ENCODE assay signal across 22 cellular contexts in the genomic region with DNA sequence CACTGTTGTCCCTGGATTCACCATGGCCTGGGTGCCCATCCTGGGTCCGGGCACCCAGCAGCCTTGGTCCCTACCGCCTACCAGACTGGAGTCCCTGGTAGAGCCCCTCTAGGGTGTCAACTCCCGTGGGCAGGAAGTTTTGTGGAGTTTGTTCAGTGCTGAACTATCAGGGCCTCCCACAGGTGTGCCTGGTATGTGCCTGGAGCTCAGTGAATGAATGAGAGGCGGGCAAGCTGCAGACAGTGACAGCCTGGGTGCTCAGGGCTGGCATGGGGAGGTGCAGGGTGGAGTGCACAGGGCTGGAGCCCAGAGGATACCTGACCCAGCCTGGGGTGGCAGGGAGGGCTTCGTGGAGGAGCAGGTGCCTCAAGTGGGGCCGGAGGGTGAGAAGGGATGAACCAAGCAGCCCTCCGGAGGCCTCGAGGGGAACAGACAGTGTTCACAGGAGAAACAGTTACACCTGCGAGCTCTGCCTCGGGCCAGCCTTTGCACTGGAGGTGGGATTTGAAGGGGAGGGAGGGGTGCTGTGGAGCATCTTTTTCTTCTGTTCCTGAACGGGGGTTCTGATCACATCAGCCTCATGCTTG. TPM values are rescaled to one million over a fixed set of nuclear protein-coding genes. Genes with fewer than 3 reads are reported as not detected.
DNase-seq lines count a peak whose midpoint lies in the region; ATAC-seq and TF ChIP-seq lines count a peak whose summit lies in the region.
"Had no signal": no experiment of that assay in that cellular context is flagged by ENCODE, and none has a peak within 500 bp of the region (broad histone marks: within the 10 kb centered on the region; RNA-seq: fewer than 3 reads in every experiment).

No MANE protein-coding gene starts in this region.

- H3K36me3 Mint-ChIP-seq in progenitor cell of endocrine pancreas (ENCODE audit: insufficient read depth): peaks cover 6% of the 10 kb centered on the region
- no peaks in the 10 kb centered on the region for H3K36me3 Mint-ChIP-seq in activated naive CD4-positive, alpha-beta T cell treated with anti-CD3 and anti-CD28 coated beads, Interleukin-2, amount 10 ng/mL, durations not matched to agents 7 days and 5 days

- WGBS in aorta, 2 donors: 85 to 87% methylated on average over 11 of the region's 11 CpGs

- peak overlapping the region; percentile 42; the same call in 1 of the 2 replicates for H3K4me3 ChIP-seq in PC-9
- no peak overlapping the region for H3K4me3 ChIP-seq in aorta (ENCODE audit: low read length in 2 of 2)
- H3K4me3 ChIP-seq: cardiac muscle cell, dorsolateral prefrontal cortex, tibial artery had no signal

- H3K36me3 ChIP-seq in PC-9 (ENCODE audit: low read depth) (no peaks in the 10 kb centered on the region), aorta (ENCODE audit: control insufficient read depth in 1 of 2, insufficient read depth in 2 of 2, low read length in 1 of 2) (no peaks in the 10 kb centered on the region)
- H3K36me3 ChIP-seq: cardiac muscle cell had no signal

- peaks cover 32% of the 10 kb centered on the region; the same call in 1 of the 2 replicates for H3F3A ChIP-seq in PC-9 (ENCODE audit: insufficient read depth, low read depth)

- no peaks in the 10 kb centered on the region for H3K27me3 ChIP-seq in PC-9 (ENCODE audit: insufficient read depth, low read depth)
- H3K27me3 ChIP-seq in aorta (ENCODE audit: control insufficient read depth in 1 of 2, insufficient read depth in 2 of 2, low read length in 1 of 2): no peaks in the 10 kb centered on the region
- H3K27me3 ChIP-seq: cardiac muscle cell, dorsolateral prefrontal cortex, tibial artery had no signal

- H2AFZ ChIP-seq in PC-9: no peak overlapping the region

- H3K27ac Mint-ChIP-seq in progenitor cell of endocrine pancreas: peak overlapping the region; percentile 59
- no peak overlapping the region for H3K27ac Mint-ChIP-seq in activated naive CD4-positive, alpha-beta T cell treated with anti-CD3 and anti-CD28 coated beads, Interleukin-2, amount 10 ng/mL, durations not matched to agents 7 days and 5 days
- H3K27ac Mint-ChIP-seq: activated CD8-positive, alpha-beta T cell treated with anti-CD3 and anti-CD28 coated beads for 36 hours; stimulated activated effector memory CD8-positive, alpha-beta T cell treated with anti-CD3 and anti-CD28 coated beads, Interleukin-12 subunit alpha, Interleukin-12 subunit beta, amount 100 ng/mL, for 72 hours; T-cell had no signal

- peaks cover 54% of the 10 kb centered on the region for H4K20me1 ChIP-seq in PC-9 (ENCODE audit: insufficient read depth)

- no peaks in the 10 kb centered on the region for H3K9me3 Mint-ChIP-seq in progenitor cell of endocrine pancreas (ENCODE audit: low read depth)
- H3K9me3 Mint-ChIP-seq in activated naive CD4-positive, alpha-beta T cell treated with anti-CD3 and anti-CD28 coated beads, Interleukin-2, amount 10 ng/mL, durations not matched to agents 7 days and 5 days: no peaks in the 10 kb centered on the region
- H3K9me3 Mint-ChIP-seq: activated CD8-positive, alpha-beta T cell treated with anti-CD3 and anti-CD28 coated beads for 36 hours; stimulated activated effector memory CD8-positive, alpha-beta T cell treated with anti-CD3 and anti-CD28 coated beads, Interleukin-12 subunit alpha, Interleukin-12 subunit beta, amount 100 ng/mL, for 72 hours; T-cell had no signal

- H3K4me2 ChIP-seq in PC-9: peak overlapping the region; percentile 74

- H3K4me1 ChIP-seq in PC-9 (replicated peaks; ENCODE audit: insufficient read depth) (peaks cover 43% of the 10 kb centered on the region), aorta (ENCODE audit: control insufficient read depth in 1 of 2, insufficient read depth in 2 of 2, low read length in 2 of 2) (no peaks in the 10 kb centered on the region)

- ATAC-seq in esophagus mucosa (peak; percentile 62), aorta (ENCODE audit: low FRiP score) (no peak), GM18907 (IDR thresholded peaks at IDR 0.05; ENCODE audit: unreplicated experiment) (no peak)
- ATAC-seq: activated CD8-positive, alpha-beta T cell treated with anti-CD3 and anti-CD28 coated beads for 36 hours; stimulated activated effector memory CD8-positive, alpha-beta T cell treated with anti-CD3 and anti-CD28 coated beads, Interleukin-12 subunit alpha, Interleukin-12 subunit beta, amount 100 ng/mL, for 72 hours; T-cell had no signal

- peaks cover 49% of the 10 kb centered on the region for H3K4me1 Mint-ChIP-seq in progenitor cell of endocrine pancreas (ENCODE audit: low read depth)
- H3K4me1 Mint-ChIP-seq in activated naive CD4-positive, alpha-beta T cell treated with anti-CD3 and anti-CD28 coated beads, Interleukin-2, amount 10 ng/mL, durations not matched to agents 7 days and 5 days: peaks cover 17% of the 10 kb centered on the region

- intact Hi-C loops in PC-9 (cut with micrococcal nuclease; ENCODE audit: unreplicated experiment): no loop called here
- intact Hi-C loops in aorta (cut with DNase I): no loop called here

- no peak for DNase-seq in PC-9
- no peak for DNase-seq in progenitor cell of endocrine pancreas (ENCODE audit: low spot score, unreplicated experiment)
- DNase-seq in NCI-H1417 (lab: John Stamatoyannopoulos, UW): no peak
- DNase-seq in aorta: no peak
- DNase-seq in activated naive CD4-positive, alpha-beta T cell treated with anti-CD3 and anti-CD28 coated beads, Interleukin-2, amount 10 ng/mL, durations not matched to agents 7 days and 5 days: no peak
- DNase-seq: activated CD8-positive, alpha-beta T cell treated with anti-CD3 and anti-CD28 coated beads for 36 hours; CD4-positive, alpha-beta memory T cell; dorsolateral prefrontal cortex; glutamatergic neuron; NCI-H1092; NCI-H524; SHP77; T-cell; tibial artery had no signal

- no peaks in the 10 kb centered on the region for H3K27me3 Mint-ChIP-seq in progenitor cell of endocrine pancreas
- no peaks in the 10 kb centered on the region for H3K27me3 Mint-ChIP-seq in activated naive CD4-positive, alpha-beta T cell treated with anti-CD3 and anti-CD28 coated beads, Interleukin-2, amount 10 ng/mL, durations not matched to agents 7 days and 5 days
- H3K27me3 Mint-ChIP-seq: activated CD8-positive, alpha-beta T cell treated with anti-CD3 and anti-CD28 coated beads for 36 hours; CD4-positive, alpha-beta memory T cell; T-cell had no signal

- TF ChIP-seq CTCF in C4-2B (conservative IDR thresholded peaks at IDR 0.05) (no peak), PC-9 (conservative IDR thresholded peaks at IDR 0.05) (no peak), progenitor cell of endocrine pancreas (IDR thresholded peaks at IDR 0.05; ENCODE audit: unreplicated experiment) (no peak)

- peaks cover 86% of the 10 kb centered on the region for H3K79me2 ChIP-seq in PC-9 (ENCODE audit: low read depth)

- H3K9me3 ChIP-seq in PC-9 (ENCODE audit: insufficient read depth, low read depth) (no peaks in the 10 kb centered on the region), aorta (ENCODE audit: control insufficient read depth, low read length) (no peaks in the 10 kb centered on the region)
- H3K9me3 ChIP-seq: tibial artery had no signal

- no TSS peak for BruUV-seq in PC-9 (replicated peaks; lab: Mats Ljungman, UMichigan)

- H3K27ac ChIP-seq in C4-2B: peak overlapping the region; percentile 96
- peak overlapping the region; percentile 61 for H3K27ac ChIP-seq in PC-9
- no peak overlapping the region for H3K27ac ChIP-seq in aorta (ENCODE audit: low read depth in 1 of 2, low read length in 2 of 2)
- H3K27ac ChIP-seq: dorsolateral prefrontal cortex, tibial artery had no signal

- H3K4me3 Mint-ChIP-seq in progenitor cell of endocrine pancreas (ENCODE audit: low read depth): no peak overlapping the region
- H3K4me3 Mint-ChIP-seq in activated naive CD4-positive, alpha-beta T cell treated with anti-CD3 and anti-CD28 coated beads, Interleukin-2, amount 10 ng/mL, durations not matched to agents 7 days and 5 days: no peak overlapping the region
- H3K4me3 Mint-ChIP-seq: activated CD8-positive, alpha-beta T cell treated with anti-CD3 and anti-CD28 coated beads for 36 hours; CD4-positive, alpha-beta memory T cell; stimulated activated effector memory CD8-positive, alpha-beta T cell treated with anti-CD3 and anti-CD28 coated beads, Interleukin-12 subunit alpha, Interleukin-12 subunit beta, amount 100 ng/mL, for 72 hours; T-cell had no signal

- CTCF ChIA-PET in PC-9 (lab: Charles Lee): interaction anchor here (1.1 kb wide), 1 partner anchor 11 kb away, joined by 5 read pairs; no protein-coding TSS in a partner anchor
- CTCF ChIA-PET in activated naive CD4-positive, alpha-beta T cell treated with anti-CD3 and anti-CD28 coated beads, Interleukin-2, amount 10 ng/mL, durations not matched to agents 7 days and 5 days (lab: Charles Lee): no interaction called here

- POLR2A ChIA-PET in PC-9 (lab: Charles Lee; ENCODE audit: unreplicated experiment): interaction anchor here (0.6 kb wide), 1 partner anchor 15 kb away, joined by 4 read pairs; no protein-coding TSS in a partner anchor

- H3K9me2 ChIP-seq in PC-9 (ENCODE audit: insufficient read depth): no peaks in the 10 kb centered on the region

RNA-seq across cellular contexts. Expression of a gene that starts 29.6 kb away (rescaled TPM):
- total RNA-seq in PC-9 (2021): 77.8 and 90.2 TPM in 2 replicates
- total RNA-seq in esophagus mucosa: 40.8 TPM
- total RNA-seq in progenitor cell of endocrine pancreas: 73.9 and 75.8 TPM in 2 replicates
- 10 to 100 TPM; 15.9 to 22.2 TPM for total RNA-seq in aorta
- 10 to 100 TPM in 1 of 2 donors, 1 to 10 TPM in 1; 8.0 to 12.5 TPM for polyA plus RNA-seq in aorta

RNA-seq across cellular contexts. Expression of a gene that starts 41.6 kb away (rescaled TPM):
- total RNA-seq in PC-9 (2021) (22.7 and 23.2 TPM in 2 replicates), esophagus mucosa (298 TPM), progenitor cell of endocrine pancreas (0.89 and 0.93 TPM in 2 replicates), aorta (not detected)
- polyA plus RNA-seq in aorta: under 1 TPM in 1 of 2 donors, not detected in 1; 0.38 TPM
- total RNA-seq: activated CD8-positive, alpha-beta T cell treated with anti-CD3 and anti-CD28 coated beads for 36 hours; CD4-positive, alpha-beta memory T cell; H4 had no signal
- polyA plus RNA-seq: AG04450; CD4-positive, alpha-beta memory T cell; neural cell had no signal

RNA-seq across cellular contexts. Expression of a gene that starts 48.9 kb away (rescaled TPM):
- not detected in 2 replicates for total RNA-seq in PC-9 (2021)
- not detected for total RNA-seq in esophagus mucosa
- total RNA-seq in progenitor cell of endocrine pancreas: not detected in 2 replicates
- total RNA-seq in aorta: not detected
- 1 to 10 TPM in 1 of 2 donors, not detected in 1; 1.6 TPM for polyA plus RNA-seq in aorta
- total RNA-seq: activated CD8-positive, alpha-beta T cell treated with anti-CD3 and anti-CD28 coated beads for 36 hours; cardiac muscle cell; CD4-positive, alpha-beta memory T cell; H4 had no signal
- polyA plus RNA-seq: AG04450; cardiac muscle cell; CD4-positive, alpha-beta memory T cell; neural cell had no signal

Comparison
In these comparisons a context has a peak if more than half of its experiments do, and no peak if none do; other contexts are left out.
1. H3K27ac ChIP-seq: peak in C4-2B (single experiment) and PC-9 (single experiment); none in aorta (0 of 2).
2. RNA of a gene that starts 41.6 kb away (total RNA-seq): 298 TPM in esophagus mucosa (single experiment) and 22.7 to 23.2 TPM in PC-9; 0.89 to 0.93 TPM in progenitor cell of endocrine pancreas and not detected in aorta; every median in the first group is over 10 times any median in the second.